Comparison of ENCODE assay signal across 10 cellular contexts in genomic region chr6:31196251-31197022, GRCh38. TPM values are rescaled to one million over a fixed set of nuclear protein-coding genes. Genes with fewer than 3 reads are reported as not detected.
DNase-seq lines count a peak whose midpoint lies in the region; ATAC-seq and TF ChIP-seq lines count a peak whose summit lies in the region.
"Not testable (repeated sequence)": the region's sequence is repeated elsewhere in the genome, so short reads cannot be mapped to it uniquely, and the experiment has no call there.
"Had no signal": no experiment of that assay in that cellular context is flagged by ENCODE, and none has a peak within 500 bp of the region (broad histone marks: within the 10 kb centered on the region; RNA-seq: fewer than 3 reads in every experiment).

No MANE protein-coding gene starts in this region.

- not testable (repeated sequence) for H2AFZ ChIP-seq in PC-9; smooth muscle cell (ENCODE audit: low read depth)
- peak overlapping the region; percentile 85 for H2AFZ ChIP-seq in mammary epithelial cell (ENCODE audit: low read depth, low read length)

- TF ChIP-seq CTCF in 22Rv1 (IDR thresholded peaks at IDR 0.05); PC-9 (conservative IDR thresholded peaks at IDR 0.05); mammary epithelial cell (conservative IDR thresholded peaks at IDR 0.05 in 1 of 2, IDR thresholded peaks at IDR 0.05 in 1 of 2; ENCODE audit: extremely low read depth in 1 of 2, insufficient read depth in 1 of 2, low read depth in 1 of 2, low read length in 2 of 2); left ventricle myocardium inferior (IDR thresholded peaks at IDR 0.05; ENCODE audit: borderline replicate concordance); nephron (IDR thresholded peaks at IDR 0.05; ENCODE audit: unreplicated experiment in 3 of 3); smooth muscle cell (IDR thresholded peaks at IDR 0.05; ENCODE audit: borderline replicate concordance, insufficient read depth, poor library complexity, severe bottlenecking): not testable (repeated sequence)

- peaks cover 19% of the 10 kb centered on the region; the same call in 1 of the 2 replicates for H3F3A ChIP-seq in PC-9 (ENCODE audit: insufficient read depth, low read depth)
- not testable (repeated sequence) for H3F3A ChIP-seq in smooth muscle cell (ENCODE audit: low read depth)

- peaks cover 15% of the 10 kb centered on the region; the same call in 1 of the 2 replicates for H3K79me2 ChIP-seq in PC-9 (ENCODE audit: low read depth)
- not testable (repeated sequence) for H3K79me2 ChIP-seq in mammary epithelial cell (ENCODE audit: insufficient read depth, low read length); smooth muscle cell (ENCODE audit: low read depth)

- not testable (repeated sequence) for H3K9me3 Mint-ChIP-seq in activated CD8-positive, alpha-beta T cell treated with anti-CD3 and anti-CD28 coated beads, Interleukin-2, amount 10 ng/mL, durations not matched to agents 7 days and 5 days (ENCODE audit: insufficient read depth); nephron

- not testable (repeated sequence) for DNase-seq in PC-9; activated CD8-positive, alpha-beta T cell treated with anti-CD3 and anti-CD28 coated beads, Interleukin-2, amount 10 ng/mL, durations not matched to agents 7 days and 5 days; mammary epithelial cell; left ventricle myocardium inferior; smooth muscle cell (lab: John Stamatoyannopoulos, UW; ENCODE audit: unreplicated experiment)

- peaks cover 39% of the 10 kb centered on the region for H3K36me3 Mint-ChIP-seq in activated CD8-positive, alpha-beta T cell treated with anti-CD3 and anti-CD28 coated beads, Interleukin-2, amount 10 ng/mL, durations not matched to agents 7 days and 5 days (ENCODE audit: low read depth)
- H3K36me3 Mint-ChIP-seq in nephron (ENCODE audit: low read depth), result not testable (repeated sequence)

- CTCF ChIA-PET in PC-9 (lab: Charles Lee), result interaction anchor here (1.0 kb wide), 1 partner anchor 59 kb away, joined by 3 read pairs; no protein-coding TSS in a partner anchor
- CTCF ChIA-PET in activated CD8-positive, alpha-beta T cell treated with anti-CD3 and anti-CD28 coated beads, Interleukin-2, amount 10 ng/mL, durations not matched to agents 7 days and 5 days (lab: Charles Lee), result interaction anchor here (0.8 to 6.4 kb wide), 10 partner anchors 26 to 180 kb away, joined by 3 to 78 read pairs (median 4); partner anchors contain the start of gene TCF19
- CTCF ChIA-PET in mammary epithelial cell (lab: Charles Lee; ENCODE audit: low non-redundant PET), result interaction anchor here (0.6 kb wide), 2 partner anchors 77 to 203 kb away, joined by 3 to 4 read pairs; no protein-coding TSS in a partner anchor

- BruUV-seq in PC-9 (replicated peaks; lab: Mats Ljungman, UMichigan), result TSS peak; percentile 59
- BruUV-seq in mammary epithelial cell (replicated peaks; lab: Mats Ljungman, UMichigan), result TSS peak; percentile 81

- peak overlapping the region; percentile 97 for H3K4me3 Mint-ChIP-seq in activated CD8-positive, alpha-beta T cell treated with anti-CD3 and anti-CD28 coated beads, Interleukin-2, amount 10 ng/mL, durations not matched to agents 7 days and 5 days
- peak overlapping the region; percentile 78 to 84 (median 83) for H3K4me3 Mint-ChIP-seq in nephron

- H3K27ac ChIP-seq in 22Rv1 (peak overlapping the region; percentile 92), left ventricle myocardium inferior (replicated peaks) (peak overlapping the region; percentile 98)
- not testable (repeated sequence) for H3K27ac ChIP-seq in PC-9; mammary epithelial cell (ENCODE audit: insufficient read depth, low read depth, low read length); smooth muscle cell (ENCODE audit: low read depth)

- not testable (repeated sequence) for H4K20me1 ChIP-seq in PC-9 (ENCODE audit: insufficient read depth); mammary epithelial cell (ENCODE audit: insufficient read depth, low read length); smooth muscle cell (ENCODE audit: low read depth)

- WGBS in mammary epithelial cell (ENCODE audit: low coverage, missing lambda C conversion rate), result 74% methylated on average over 20 of the region's 25 CpGs
- 80% methylated on average over 25 of the region's 25 CpGs for WGBS in smooth muscle cell (ENCODE audit: low lambda C conversion rate)

- not testable (repeated sequence) for H3K27me3 ChIP-seq in PC-9 (ENCODE audit: insufficient read depth, low read depth); mammary epithelial cell (ENCODE audit: insufficient read depth, low read length); left ventricle myocardium inferior (ENCODE audit: low read depth); smooth muscle cell (ENCODE audit: low read depth)

- peak overlapping the region; percentile 100 for H3K27ac Mint-ChIP-seq in activated CD8-positive, alpha-beta T cell treated with anti-CD3 and anti-CD28 coated beads, Interleukin-2, amount 10 ng/mL, durations not matched to agents 7 days and 5 days
- H3K27ac Mint-ChIP-seq in nephron, result peak overlapping the region; percentile 50 to 80 (median 73)

- POLR2A ChIA-PET in PC-9 (lab: Charles Lee; ENCODE audit: unreplicated experiment), result interaction anchor here (0.6 kb wide), 2 partner anchors 172 to 1130 kb away, joined by 4 to 6 read pairs; no protein-coding TSS in a partner anchor
- POLR2A ChIA-PET in activated CD8-positive, alpha-beta T cell treated with anti-CD3 and anti-CD28 coated beads, Interleukin-2, amount 10 ng/mL, durations not matched to agents 7 days and 5 days (lab: Charles Lee), result interaction anchor here (0.9 to 3.6 kb wide), 11 partner anchors 18 to 933 kb away, joined by 3 to 31 read pairs (median 4); partner anchors contain the start of genes DDX39B and MICA

- not testable (repeated sequence) for H3K36me3 ChIP-seq in PC-9 (ENCODE audit: low read depth); mammary epithelial cell (ENCODE audit: insufficient read depth, low read length); smooth muscle cell (ENCODE audit: low read depth)
- H3K36me3 ChIP-seq in left ventricle myocardium inferior, result peaks cover 18% of the 10 kb centered on the region

- H3K4me1 ChIP-seq in PC-9 (replicated peaks; ENCODE audit: insufficient read depth); mammary epithelial cell (ENCODE audit: insufficient read depth, low read length); smooth muscle cell (ENCODE audit: low read depth): not testable (repeated sequence)
- H3K4me1 ChIP-seq in left ventricle myocardium inferior, result peaks cover 26% of the 10 kb centered on the region

- intact Hi-C loops in PC-9 (cut with micrococcal nuclease; ENCODE audit: unreplicated experiment), result loop anchor here (1.0 to 5.0 kb wide), 3 partner anchors 171 to 244 kb away; no protein-coding TSS in a partner anchor
- intact Hi-C loops in mammary epithelial cell (cut with micrococcal nuclease), result loop anchor here (1.0 to 10.0 kb wide), 5 partner anchors 76 to 372 kb away; partner anchors contain the start of gene HLA-C
- intact Hi-C loops in left ventricle myocardium inferior (cut with micrococcal nuclease), result loop anchor here (5.0 kb wide), 1 partner anchor 171 kb away; no protein-coding TSS in a partner anchor

- not testable (repeated sequence) for H3K9ac ChIP-seq in mammary epithelial cell (ENCODE audit: insufficient read depth, low read length); smooth muscle cell (ENCODE audit: low read depth)

- H3K27me3 Mint-ChIP-seq in activated CD8-positive, alpha-beta T cell treated with anti-CD3 and anti-CD28 coated beads, Interleukin-2, amount 10 ng/mL, durations not matched to agents 7 days and 5 days (ENCODE audit: low read depth); nephron (ENCODE audit: low read depth): not testable (repeated sequence)

- H3K4me1 Mint-ChIP-seq in activated CD8-positive, alpha-beta T cell treated with anti-CD3 and anti-CD28 coated beads, Interleukin-2, amount 10 ng/mL, durations not matched to agents 7 days and 5 days (ENCODE audit: low read depth), result peaks cover 41% of the 10 kb centered on the region
- H3K4me1 Mint-ChIP-seq in nephron, result not testable (repeated sequence)

- H3K4me3 ChIP-seq in PC-9 (peak overlapping the region; percentile 33; the same call in 1 of the 2 replicates), mammary epithelial cell (replicated peaks in 1 of 3; ENCODE audit: insufficient read depth in 1 of 3, low read depth in 2 of 3, low read length in 3 of 3) (peak overlapping the region in 1 of 3 experiments; percentile 58), left ventricle myocardium inferior (peak overlapping the region; percentile 74), smooth muscle cell (peak overlapping the region; percentile 74)

- dilution Hi-C loops in mammary epithelial cell (cut with HindIII; ENCODE audit: low sequenced_read_pairs), result not testable (repeated sequence)

- H3K9me3 ChIP-seq in PC-9 (ENCODE audit: insufficient read depth, low read depth); mammary epithelial cell (replicated peaks; ENCODE audit: insufficient read depth, low read length); smooth muscle cell (replicated peaks; ENCODE audit: low read depth): not testable (repeated sequence)
- peaks cover 11% of the 10 kb centered on the region for H3K9me3 ChIP-seq in left ventricle myocardium inferior (replicated peaks)

- peak; percentile 3 for ATAC-seq in GM19395 (IDR thresholded peaks at IDR 0.05; ENCODE audit: unreplicated experiment)
- ATAC-seq in activated CD8-positive, alpha-beta T cell treated with anti-CD3 and anti-CD28 coated beads, Interleukin-2, amount 10 ng/mL, durations not matched to agents 7 days and 5 days, result not testable (repeated sequence)

- in situ Hi-C loops in mammary epithelial cell (cut with MboI; ENCODE audit: low sequenced_read_pairs in 2 of 2), result loop anchor here (5.0 kb wide), 1 partner anchor 171 kb away; no protein-coding TSS in a partner anchor

- H3K4me2 ChIP-seq in PC-9 (peak overlapping the region; percentile 80), mammary epithelial cell (ENCODE audit: insufficient read depth, low read depth, low read length) (peak overlapping the region; percentile 68), smooth muscle cell (peak overlapping the region; percentile 94)

- not testable (repeated sequence) for H3K9me2 ChIP-seq in PC-9 (ENCODE audit: insufficient read depth)

RNA-seq across cellular contexts. Expression of gene POU5F1, which starts 26.0 kb away (rescaled TPM):
- total RNA-seq in PC-9 (2021) (1.1 and 1.4 TPM in 2 replicates), mammary epithelial cell (1 to 10 TPM; 1.0 to 3.6 TPM), left ventricle myocardium inferior (0.69 TPM), smooth muscle cell (not detected in 2 replicates)
- total RNA-seq in activated CD8-positive, alpha-beta T cell treated with anti-CD3 and anti-CD28 coated beads, Interleukin-2, amount 10 ng/mL, durations not matched to agents 7 days and 5 days, result not detected
- polyA plus RNA-seq in mammary epithelial cell (2.6 TPM), smooth muscle cell (0.25 TPM in 1 of 2 replicates, not detected in the other)
- 1.3 TPM for polyA minus RNA-seq in mammary epithelial cell
- polyA plus RNA-seq: cardiac muscle cell had no signal

RNA-seq across cellular contexts. Expression of gene TCF19, which starts 38.0 kb away (rescaled TPM):
- total RNA-seq in PC-9 (2021), result 19.0 and 26.0 TPM in 2 replicates
- 100 to 1,000 TPM; 122 to 125 TPM for total RNA-seq in activated CD8-positive, alpha-beta T cell treated with anti-CD3 and anti-CD28 coated beads, Interleukin-2, amount 10 ng/mL, durations not matched to agents 7 days and 5 days
- total RNA-seq in mammary epithelial cell, result 10 to 100 TPM in 1 of 2 donors, 1 to 10 TPM in 1; 5.5 to 29.7 TPM
- polyA plus RNA-seq in mammary epithelial cell, result 25.9 TPM
- polyA minus RNA-seq in mammary epithelial cell, result 35.6 TPM
- total RNA-seq in left ventricle myocardium inferior, result 2.8 TPM
- total RNA-seq in smooth muscle cell, result 4.5 and 7.8 TPM in 2 replicates
- 5.4 and 10.5 TPM in 2 replicates for polyA plus RNA-seq in smooth muscle cell

RNA-seq across cellular contexts. Expression of gene CCHCR1, which starts 38.8 kb away (rescaled TPM):
- total RNA-seq in PC-9 (2021) (60.6 and 69.0 TPM in 2 replicates), mammary epithelial cell (10 to 100 TPM; 12.8 to 24.0 TPM), left ventricle myocardium inferior (13.3 TPM), smooth muscle cell (4.9 and 8.2 TPM in 2 replicates)
- total RNA-seq in activated CD8-positive, alpha-beta T cell treated with anti-CD3 and anti-CD28 coated beads, Interleukin-2, amount 10 ng/mL, durations not matched to agents 7 days and 5 days, result 10 to 100 TPM; 36.5 to 41.9 TPM
- polyA plus RNA-seq in mammary epithelial cell (15.0 TPM), smooth muscle cell (15.0 and 25.4 TPM in 2 replicates)
- polyA minus RNA-seq in mammary epithelial cell, result 15.7 TPM

RNA-seq across cellular contexts. Expression of gene PSORS1C2, which starts 57.6 kb away (rescaled TPM):
- not detected in 2 replicates for total RNA-seq in PC-9 (2021)
- total RNA-seq in activated CD8-positive, alpha-beta T cell treated with anti-CD3 and anti-CD28 coated beads, Interleukin-2, amount 10 ng/mL, durations not matched to agents 7 days and 5 days, result not detected
- not detected for total RNA-seq in mammary epithelial cell
- not detected for polyA plus RNA-seq in mammary epithelial cell
- polyA minus RNA-seq in mammary epithelial cell, result not detected
- total RNA-seq in left ventricle myocardium inferior, result not detected
- total RNA-seq in smooth muscle cell, result 0.49 and 0.90 TPM in 2 replicates
- polyA plus RNA-seq in smooth muscle cell, result 0.97 and 1.1 TPM in 2 replicates
- total RNA-seq: cardiac muscle cell, subcutaneous adipose tissue had no signal
- polyA plus RNA-seq: cardiac muscle cell had no signal
